In the genomic region with DNA sequence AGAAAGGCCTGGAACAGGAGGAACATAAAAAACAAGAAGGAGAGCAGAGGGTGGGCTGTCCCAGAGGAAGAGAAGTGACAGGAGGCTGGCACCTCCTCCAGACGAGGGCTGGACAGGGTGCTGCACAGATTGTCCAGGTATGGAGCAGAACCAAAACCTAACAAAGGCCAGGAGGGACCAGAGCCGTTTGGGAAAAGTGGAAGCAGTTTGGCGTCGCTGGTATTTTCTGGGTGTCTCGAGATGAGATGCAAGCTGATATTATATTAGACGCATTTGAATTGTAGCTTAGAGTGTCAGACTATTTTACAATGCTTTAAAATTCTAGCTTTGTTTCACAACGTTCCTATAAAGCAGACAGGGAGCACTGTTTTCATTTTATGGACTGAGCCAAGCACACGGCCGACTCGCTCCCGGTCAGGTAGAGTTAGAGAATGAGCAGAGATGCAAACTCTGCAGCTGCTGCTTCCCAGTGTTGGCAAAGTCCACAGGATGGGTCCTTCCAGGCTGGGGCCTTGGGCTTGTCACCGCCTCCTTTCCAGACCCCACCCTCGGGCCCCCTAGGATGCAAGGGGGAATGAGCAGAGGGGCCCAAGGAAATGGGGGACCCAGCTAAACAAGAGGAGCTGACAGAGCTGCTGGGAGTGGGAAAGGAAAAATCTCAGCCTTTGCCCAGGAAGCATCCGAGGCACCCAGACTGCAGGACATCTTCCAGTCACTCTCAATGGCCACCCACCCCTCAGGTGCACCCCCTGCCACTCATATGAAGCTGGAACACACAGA, we compare ENCODE assay signal across 23 cellular contexts.
DNase-seq lines count a peak whose midpoint lies in the region; ATAC-seq, FAIRE-seq and TF ChIP-seq lines count a peak whose summit lies in the region.
"Had no signal": no experiment of that assay in that cellular context is flagged by ENCODE, and none has a peak within 500 bp of the region (broad histone marks: within the 10 kb centered on the region; RNA-seq: fewer than 3 reads in every experiment).

No MANE protein-coding gene starts in this region.

- no peaks in the 10 kb centered on the region for H3K79me2 ChIP-seq in GM23338 (replicated peaks; ENCODE audit: insufficient read depth)
- H3K79me2 ChIP-seq in neural progenitor cell (ENCODE audit: low read depth) = no peaks in the 10 kb centered on the region

- H3K27ac ChIP-seq in C4-2B (peak overlapping the region; percentile 58), GM23338 (ENCODE audit: low read depth) (no peak overlapping the region), neural progenitor cell (no peak overlapping the region)
- H3K27ac ChIP-seq: BLaER1 had no signal

- H3K4me2 ChIP-seq in GM23338 (no peak overlapping the region), neural progenitor cell (no peak overlapping the region)
- H3K4me2 ChIP-seq: BLaER1 had no signal

- no peaks in the 10 kb centered on the region for H3K36me3 ChIP-seq in GM23338 (ENCODE audit: insufficient read depth)
- no peaks in the 10 kb centered on the region for H3K36me3 ChIP-seq in bronchial epithelial cell (ENCODE audit: control insufficient read depth, insufficient read depth, low read length)
- H3K36me3 ChIP-seq in mucosa of descending colon (ENCODE audit: low read depth) = no peaks in the 10 kb centered on the region
- no peaks in the 10 kb centered on the region for H3K36me3 ChIP-seq in neural progenitor cell
- H3K36me3 ChIP-seq: BLaER1 had no signal

- H3K4me1 Mint-ChIP-seq in GM23338 (no peaks in the 10 kb centered on the region; the same call in 2 of the 3 replicates), neural progenitor cell (no peaks in the 10 kb centered on the region)

- H3K9me2 ChIP-seq in GM23338 (ENCODE audit: insufficient read depth) = 0 out of 2 replicates have a peak, but pooled peaks cover 3% of the 10 kb centered on the region

- H3K4me3 ChIP-seq in GM23338 (no peak overlapping the region), bronchial epithelial cell (ENCODE audit: low read depth, low read length) (no peak overlapping the region), mucosa of descending colon (no peak overlapping the region), neural progenitor cell (no peak overlapping the region)
- H3K4me3 ChIP-seq: BLaER1, GM12878 had no signal

- ATAC-seq in GM23338 = no peak
- ATAC-seq in mucosa of descending colon = peak; percentile 4
- no peak for ATAC-seq in GM19328 (IDR thresholded peaks at IDR 0.05; ENCODE audit: unreplicated experiment)
- ATAC-seq: GM12878 had no signal

- H3F3A ChIP-seq in GM23338 (replicated peaks; ENCODE audit: low read depth) (no peaks in the 10 kb centered on the region), neural progenitor cell (ENCODE audit: low read depth) (no peaks in the 10 kb centered on the region)

- H3K27ac Mint-ChIP-seq in GM23338 (no peak overlapping the region), neural progenitor cell (no peak overlapping the region)
- H3K27ac Mint-ChIP-seq: B cell; CD14-positive monocyte; CD4-positive, alpha-beta T cell had no signal

- H2AFZ ChIP-seq in GM23338 = 0 out of 2 replicates have a peak overlapping the region, but pooled peaks have one; percentile 10
- no peak overlapping the region for H2AFZ ChIP-seq in neural progenitor cell (replicated peaks)

- TF ChIP-seq CTCF in C4-2B (conservative IDR thresholded peaks at IDR 0.05) (no peak), GM23338 (conservative IDR thresholded peaks at IDR 0.05; ENCODE audit: low read depth in 2 of 2) (no peak), bronchial epithelial cell (IDR thresholded peaks at IDR 0.05; ENCODE audit: insufficient read depth, low read length, severe bottlenecking) (no peak), mucosa of descending colon (IDR thresholded peaks at IDR 0.05) (no peak), neural progenitor cell (IDR thresholded peaks at IDR 0.05) (no peak)

- FAIRE-seq in bronchial epithelial cell (lab: Jason Lieb, UNC) = peak; percentile 18
- FAIRE-seq: D721Med, GM12878, GM19239, H1 had no signal

- no peaks in the 10 kb centered on the region for H4K20me1 ChIP-seq in GM23338 (replicated peaks; ENCODE audit: insufficient read depth)
- H4K20me1 ChIP-seq in neural progenitor cell (ENCODE audit: low read depth) = no peaks in the 10 kb centered on the region
- H4K20me1 ChIP-seq: BLaER1 had no signal

- H3K9me3 ChIP-seq in mucosa of descending colon (no peaks in the 10 kb centered on the region), neural progenitor cell (ENCODE audit: low read depth) (no peaks in the 10 kb centered on the region)

- H3K9me3 Mint-ChIP-seq in GM23338 = peaks cover 9% of the 10 kb centered on the region
- H3K9me3 Mint-ChIP-seq in neural progenitor cell = no peaks in the 10 kb centered on the region

- H3K4me3 Mint-ChIP-seq in GM23338 (no peak overlapping the region), neural progenitor cell (no peak overlapping the region)
- H3K4me3 Mint-ChIP-seq: B cell; CD14-positive monocyte; CD4-positive, alpha-beta T cell; CD8-positive, alpha-beta memory T cell had no signal

- intact Hi-C loops in mucosa of descending colon (cut with DNase I, micrococcal nuclease) = loop anchor here in 1 of 2 donors (10.0 kb wide), 1 partner anchor 64 kb away; a partner anchor contains a TSS

- H3K27me3 Mint-ChIP-seq in GM23338 (ENCODE audit: insufficient read depth, low read depth, poor library complexity) (peaks cover 7% of the 10 kb centered on the region), neural progenitor cell (ENCODE audit: insufficient read depth, low read depth) (peaks cover 14% of the 10 kb centered on the region)

- H3K9ac ChIP-seq in neural progenitor cell = no peak overlapping the region
- H3K9ac ChIP-seq: BLaER1 had no signal

- no peak for DNase-seq in GM23338 (ENCODE audit: low spot score)
- no peak for DNase-seq in bronchial epithelial cell (ENCODE audit: low read depth)
- DNase-seq in mucosa of descending colon = peak in 1 of 3 donors; percentile 16
- no peak for DNase-seq in HuH-7 (ENCODE audit: low spot score)
- no peak for DNase-seq in stimulated activated CD4-positive, alpha-beta T cell treated with anti-CD3 and anti-CD28 coated beads, Interleukin-2, amount 100 ng/mL, for 48 hours
- DNase-seq in neural progenitor cell (ENCODE audit: low spot score) = no peak
- DNase-seq: CD4-positive, alpha-beta T cell; CD8-positive, alpha-beta memory T cell; DMS 273 treated with DMSO at 0.1 percent for 48 hours; DMS79; EL; GDM1; H7; HCEC 1CT had no signal

- H3K36me3 Mint-ChIP-seq in GM23338 (ENCODE audit: low read depth) = peaks cover 4% of the 10 kb centered on the region; the same call in 2 of the 3 replicates
- no peaks in the 10 kb centered on the region for H3K36me3 Mint-ChIP-seq in neural progenitor cell
- H3K36me3 Mint-ChIP-seq: CD14-positive monocyte had no signal

- H3K27me3 ChIP-seq in GM23338 (ENCODE audit: insufficient read depth) (no peaks in the 10 kb centered on the region), bronchial epithelial cell (ENCODE audit: control insufficient read depth, insufficient read depth, low read length) (no peaks in the 10 kb centered on the region), neural progenitor cell (no peaks in the 10 kb centered on the region)
- H3K27me3 ChIP-seq: BLaER1 had no signal

- no peaks in the 10 kb centered on the region for H3K4me1 ChIP-seq in GM23338 (ENCODE audit: insufficient read depth)
- peaks cover 32% of the 10 kb centered on the region for H3K4me1 ChIP-seq in mucosa of descending colon (ENCODE audit: low read depth)
- no peaks in the 10 kb centered on the region for H3K4me1 ChIP-seq in neural progenitor cell
- H3K4me1 ChIP-seq: BLaER1 had no signal

TF ChIP-seq in GM23338, 12 proteins besides CTCF, POLR2A, EP300 and RAD21 (continues in another document):
- TF ChIP-seq, protein P1, sequence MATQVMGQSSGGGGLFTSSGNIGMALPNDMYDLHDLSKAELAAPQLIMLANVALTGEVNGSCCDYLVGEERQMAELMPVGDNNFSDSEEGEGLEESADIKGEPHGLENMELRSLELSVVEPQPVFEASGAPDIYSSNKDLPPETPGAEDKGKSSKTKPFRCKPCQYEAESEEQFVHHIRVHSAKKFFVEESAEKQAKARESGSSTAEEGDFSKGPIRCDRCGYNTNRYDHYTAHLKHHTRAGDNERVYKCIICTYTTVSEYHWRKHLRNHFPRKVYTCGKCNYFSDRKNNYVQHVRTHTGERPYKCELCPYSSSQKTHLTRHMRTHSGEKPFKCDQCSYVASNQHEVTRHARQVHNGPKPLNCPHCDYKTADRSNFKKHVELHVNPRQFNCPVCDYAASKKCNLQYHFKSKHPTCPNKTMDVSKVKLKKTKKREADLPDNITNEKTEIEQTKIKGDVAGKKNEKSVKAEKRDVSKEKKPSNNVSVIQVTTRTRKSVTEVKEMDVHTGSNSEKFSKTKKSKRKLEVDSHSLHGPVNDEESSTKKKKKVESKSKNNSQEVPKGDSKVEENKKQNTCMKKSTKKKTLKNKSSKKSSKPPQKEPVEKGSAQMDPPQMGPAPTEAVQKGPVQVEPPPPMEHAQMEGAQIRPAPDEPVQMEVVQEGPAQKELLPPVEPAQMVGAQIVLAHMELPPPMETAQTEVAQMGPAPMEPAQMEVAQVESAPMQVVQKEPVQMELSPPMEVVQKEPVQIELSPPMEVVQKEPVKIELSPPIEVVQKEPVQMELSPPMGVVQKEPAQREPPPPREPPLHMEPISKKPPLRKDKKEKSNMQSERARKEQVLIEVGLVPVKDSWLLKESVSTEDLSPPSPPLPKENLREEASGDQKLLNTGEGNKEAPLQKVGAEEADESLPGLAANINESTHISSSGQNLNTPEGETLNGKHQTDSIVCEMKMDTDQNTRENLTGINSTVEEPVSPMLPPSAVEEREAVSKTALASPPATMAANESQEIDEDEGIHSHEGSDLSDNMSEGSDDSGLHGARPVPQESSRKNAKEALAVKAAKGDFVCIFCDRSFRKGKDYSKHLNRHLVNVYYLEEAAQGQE (IDR thresholded peaks at IDR 0.05; ENCODE audit: unreplicated experiment) = no peak
- TF ChIP-seq ZNF114 (CRISPR knock-in tag; IDR thresholded peaks at IDR 0.05) = no peak
- no peak for TF ChIP-seq POLR2AphosphoS5 (IDR thresholded peaks at IDR 0.05; ENCODE audit: low read depth)
